16 cellular contexts compared by ENCODE assay signal in the genomic region with DNA sequence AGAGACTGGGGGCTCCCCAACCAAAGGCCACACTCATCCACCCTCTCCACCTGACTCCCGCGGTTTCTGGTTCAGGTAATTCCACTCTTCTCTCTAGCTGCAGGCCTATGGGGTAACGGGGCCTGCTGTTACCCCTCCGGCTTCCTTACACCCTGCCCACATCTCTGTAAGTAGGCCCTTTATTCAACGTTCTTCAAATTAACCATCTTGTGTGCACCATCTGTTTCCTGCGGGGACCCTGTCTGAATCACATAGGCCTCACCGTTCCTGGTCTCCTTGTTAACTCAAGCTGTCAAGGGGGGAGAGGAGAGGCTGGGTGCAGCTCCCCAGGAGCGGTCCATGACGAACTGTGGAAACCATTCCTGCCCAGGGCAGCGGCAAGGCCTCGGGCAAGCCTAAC. TPM values are rescaled to one million over a fixed set of nuclear protein-coding genes. Genes with fewer than 3 reads are reported as not detected.
DNase-seq lines count a peak whose midpoint lies in the region; TF ChIP-seq lines count a peak whose summit lies in the region.
"Had no signal": no experiment of that assay in that cellular context is flagged by ENCODE, and none has a peak within 500 bp of the region (broad histone marks: within the 10 kb centered on the region; RNA-seq: fewer than 3 reads in every experiment).

No MANE protein-coding gene starts in this region.

- DNase-seq in GDM1 (lab: John Stamatoyannopoulos, UW) (peak; percentile 78), NB4 (ENCODE audit: low read depth) (peak; percentile 44), NCI-H69 (lab: John Stamatoyannopoulos, UW) (peak; percentile 94), RKO (ENCODE audit: low spot score) (no peak), GM19238 (ENCODE audit: insufficient read length, low spot score) (no peak)
- no peak for DNase-seq in activated CD4-positive, alpha-beta memory T cell treated with anti-CD3 and anti-CD28 coated beads for 36 hours
- DNase-seq: ACHN, DMS153, GF-D8, MV-4-11, NCI-H1417, NCI-H2029 treated with DMSO at 0.1 percent for 48 hours, NCI-H510A, Right ventricle myocardium superior had no signal

- no peak for TF ChIP-seq POLR2A in NB4 (IDR thresholded peaks at IDR 0.05; ENCODE audit: extremely low read depth, insufficient read length)

- H3K4me3 ChIP-seq in NB4 (ENCODE audit: low read depth, low read length), result no peak overlapping the region

- H3K27me3 Mint-ChIP-seq in nephron (ENCODE audit: low read depth), result peaks cover 43% of the 10 kb centered on the region
- peaks cover 22% of the 10 kb centered on the region for H3K27me3 Mint-ChIP-seq in activated CD4-positive, alpha-beta memory T cell treated with anti-CD3 and anti-CD28 coated beads for 36 hours

- no peaks in the 10 kb centered on the region for H3K9me3 Mint-ChIP-seq in nephron
- H3K9me3 Mint-ChIP-seq in activated CD4-positive, alpha-beta memory T cell treated with anti-CD3 and anti-CD28 coated beads for 36 hours, result peaks cover 2% of the 10 kb centered on the region
- H3K9me3 Mint-ChIP-seq: T-helper 2 cell treated with Interferon-gamma antibody and Interleukin-4, amounts not matched to agents 5 μg/mL and 100 μg/mL, for 36 hours had no signal

- H3K4me3 Mint-ChIP-seq in nephron, result no peak overlapping the region
- H3K4me3 Mint-ChIP-seq in activated CD4-positive, alpha-beta memory T cell treated with anti-CD3 and anti-CD28 coated beads for 36 hours, result no peak overlapping the region
- H3K4me3 Mint-ChIP-seq: T-helper 2 cell treated with Interferon-gamma antibody and Interleukin-4, amounts not matched to agents 5 μg/mL and 100 μg/mL, for 36 hours had no signal

- H3K4me1 Mint-ChIP-seq in nephron, result peaks cover 71% of the 10 kb centered on the region
- no peaks in the 10 kb centered on the region for H3K4me1 Mint-ChIP-seq in activated CD4-positive, alpha-beta memory T cell treated with anti-CD3 and anti-CD28 coated beads for 36 hours (ENCODE audit: low read depth)

- POLR2A ChIA-PET in activated CD4-positive, alpha-beta memory T cell treated with anti-CD3 and anti-CD28 coated beads for 36 hours (lab: Charles Lee), result no interaction called here

- CTCF ChIA-PET in activated CD4-positive, alpha-beta memory T cell treated with anti-CD3 and anti-CD28 coated beads for 36 hours (lab: Charles Lee), result no interaction called here

- TF ChIP-seq CTCF in NB4 (IDR thresholded peaks at IDR 0.05; ENCODE audit: low read depth, low read length), result no peak
- TF ChIP-seq CTCF in nephron (IDR thresholded peaks at IDR 0.05; ENCODE audit: unreplicated experiment in 3 of 3), result no peak

- no peaks in the 10 kb centered on the region for H3K36me3 Mint-ChIP-seq in nephron (ENCODE audit: low read depth)
- H3K36me3 Mint-ChIP-seq in activated CD4-positive, alpha-beta memory T cell treated with anti-CD3 and anti-CD28 coated beads for 36 hours, result no peaks in the 10 kb centered on the region

- peak overlapping the region in 2 of 3 experiments; percentile 13 to 58 for H3K27ac Mint-ChIP-seq in nephron
- no peak overlapping the region for H3K27ac Mint-ChIP-seq in activated CD4-positive, alpha-beta memory T cell treated with anti-CD3 and anti-CD28 coated beads for 36 hours
- H3K27ac Mint-ChIP-seq: T-helper 2 cell treated with Interferon-gamma antibody and Interleukin-4, amounts not matched to agents 5 μg/mL and 100 μg/mL, for 36 hours had no signal

- intact Hi-C loops in activated CD4-positive, alpha-beta memory T cell treated with anti-CD3 and anti-CD28 coated beads for 36 hours (cut with micrococcal nuclease), result no loop called here

RNA-seq across cellular contexts. Expression of a gene that starts 9.3 kb away (rescaled TPM):
- not detected for total RNA-seq in activated CD4-positive, alpha-beta memory T cell treated with anti-CD3 and anti-CD28 coated beads for 36 hours

Comparison
In these comparisons a context has a peak if more than half of its experiments do, and no peak if none do; other contexts are left out.
1. DNase-seq: peak in GDM1 (single experiment), NB4 (single experiment) and NCI-H69 (single experiment); none in RKO (single experiment), activated CD4-positive, alpha-beta memory T cell treated with anti-CD3 and anti-CD28 coated beads for 36 hours (single experiment) and GM19238 (single experiment).